ENCODE assay signal across 25 cellular contexts in genomic region chr12:98763656-98764055, GRCh38.
"Had no signal": no experiment of that assay in that cellular context is flagged by ENCODE, and none has a peak within 500 bp of the region (broad histone marks: within the 10 kb centered on the region; RNA-seq: fewer than 3 reads in every experiment).

No MANE protein-coding gene starts in this region.

- H3K27ac ChIP-seq: left ventricle myocardium inferior, neural progenitor cell, neutrophil, parathyroid adenoma, psoas muscle, right lobe of liver, stomach, testis, thyroid gland, transverse colon, upper lobe of left lung, vagina had no signal

- DNase-seq: hippocampal formation; kidney; left ventricle myocardium inferior; midbrain; mucosa of descending colon; natural killer cell; nephron progenitor cell; occipital lobe; psoas muscle; right lobe of liver; stimulated activated CD4-positive, alpha-beta T cell treated with anti-CD3 and anti-CD28 coated beads, Interleukin-2, amount 100 ng/mL, for 24 hours; stimulated activated CD4-positive, alpha-beta T cell treated with anti-CD3 and anti-CD28 coated beads, Interleukin-4, amount 100 ng/mL, for 1 hour; stimulated activated naive B cell treated with anti-CD40 and anti-IgM and Interleukin-4, amounts not matched to agents 10 μg/mL and 1 μg/mL and 100 μg/mL, for 72 hours; stimulated activated naive CD8-positive, alpha-beta T cell treated with anti-CD3 and anti-CD28 coated beads, Interleukin-15, Interleukin-2, amounts not matched to agents 100 U/mL and 50 U/mL, for 24 hours; stomach; testis; thyroid gland; transverse colon; upper lobe of left lung had no signal

- H3K4me3 ChIP-seq: left ventricle myocardium inferior, lung, mucosa of descending colon, neural progenitor cell, psoas muscle, right lobe of liver, smooth muscle cell, stomach, testis, thyroid gland, transverse colon, upper lobe of left lung, vagina had no signal

- H3K27me3 ChIP-seq: neural progenitor cell, right lobe of liver, stomach, testis, thyroid gland, transverse colon, upper lobe of left lung, vagina had no signal

- H3K4me1 ChIP-seq: left ventricle myocardium inferior, parathyroid adenoma, psoas muscle, right lobe of liver, stomach, testis, thyroid gland, transverse colon, upper lobe of left lung, vagina had no signal

- ATAC-seq: mucosa of descending colon; natural killer cell; psoas muscle; right lobe of liver; stimulated activated naive B cell treated with anti-CD40 and anti-IgM and Interleukin-4, amounts not matched to agents 10 μg/mL and 1 μg/mL and 100 μg/mL, for 72 hours; stimulated activated naive CD8-positive, alpha-beta T cell treated with anti-CD3 and anti-CD28 coated beads, Interleukin-15, Interleukin-2, amounts not matched to agents 100 U/mL and 50 U/mL, for 24 hours had no signal

- H3K9me3 ChIP-seq: left ventricle myocardium inferior, mucosa of descending colon, neutrophil, psoas muscle, right lobe of liver, stomach, testis, thyroid gland, transverse colon, upper lobe of left lung, vagina had no signal
